In genomic region chr10:17616403-17617030, GRCh38 we compare ENCODE assay signal across 8 cellular contexts. TPM values are rescaled to one million over a fixed set of nuclear protein-coding genes. Genes with fewer than 3 reads are reported as not detected.
DNase-seq lines count a peak whose midpoint lies in the region; ATAC-seq and TF ChIP-seq lines count a peak whose summit lies in the region.

No MANE protein-coding gene starts in this region.

- no peak for TF ChIP-seq EP300 in sigmoid colon (IDR thresholded peaks at IDR 0.05)

- H3K27ac Mint-ChIP-seq in brain, result no peak overlapping the region

- H3K4me1 Mint-ChIP-seq in brain, result peaks cover 4% of the 10 kb centered on the region

- WGBS in sigmoid colon, 2 donors, result 1 to 3% methylated on average over 48 of the region's 48 CpGs

- no peaks in the 10 kb centered on the region for H3K36me3 Mint-ChIP-seq in brain

- peak overlapping the region; percentile 65 for H3K9ac ChIP-seq in iPS-15b (ENCODE audit: low read depth, low read length)

- no peak for TF ChIP-seq CTCF in brain (conservative IDR thresholded peaks at IDR 0.05)
- no peak for TF ChIP-seq CTCF in sigmoid colon (IDR thresholded peaks at IDR 0.05)

- H3K27ac ChIP-seq in sigmoid colon, result peak overlapping the region; percentile 96 to 98 (median 98)

- TF ChIP-seq POLR2A in sigmoid colon (IDR thresholded peaks at IDR 0.05), result no peak

- peak; percentile 9 for DNase-seq in CMK (ENCODE audit: low read depth)
- peak in 4 of 5 donors; percentile 1 to 12 (median 10) for DNase-seq in T-helper 1 cell
- DNase-seq in sigmoid colon, result peak; percentile 90
- DNase-seq in OCI-M2 (lab: John Stamatoyannopoulos, UW; ENCODE audit: unreplicated experiment), result no peak

- peak overlapping the region; percentile 65 to 82 (median 76) for H3K4me3 Mint-ChIP-seq in brain

- ATAC-seq in GM19455 (IDR thresholded peaks at IDR 0.05; ENCODE audit: unreplicated experiment) (peak; percentile 38), HG03469 (IDR thresholded peaks at IDR 0.05; ENCODE audit: unreplicated experiment) (peak; percentile 14)

- intact Hi-C loops in sigmoid colon (cut with DNase I), result loop anchor here (1.0 kb wide), 1 partner anchor 28 kb away; the partner anchor contains the start of gene STAM

- H3K9me3 Mint-ChIP-seq in brain, result no peaks in the 10 kb centered on the region

- H3K4me3 ChIP-seq in iPS-15b (ENCODE audit: low read depth, low read length), result peak overlapping the region; percentile 66
- H3K4me3 ChIP-seq in sigmoid colon, result peak overlapping the region; percentile 79 to 96 (median 88)

- H3K9me3 ChIP-seq in iPS-15b (ENCODE audit: control insufficient read depth, insufficient read depth, low read length) (no peaks in the 10 kb centered on the region), sigmoid colon (no peaks in the 10 kb centered on the region)

- no peaks in the 10 kb centered on the region for H3K4me1 ChIP-seq in iPS-15b (ENCODE audit: control insufficient read depth, insufficient read depth, low read length)
- peaks cover 0 to 14% (median 5%) of the 10 kb centered on the region in 4 donors for H3K4me1 ChIP-seq in sigmoid colon

- H3K27me3 ChIP-seq in iPS-15b (ENCODE audit: control insufficient read depth, insufficient read depth, low read length) (no peaks in the 10 kb centered on the region), sigmoid colon (no peaks in the 10 kb centered on the region)

- H3K27me3 Mint-ChIP-seq in brain, result peaks cover 21% of the 10 kb centered on the region

- H3K36me3 ChIP-seq in iPS-15b (ENCODE audit: control insufficient read depth, insufficient read depth, low read length) (no peaks in the 10 kb centered on the region), sigmoid colon (no peaks in the 10 kb centered on the region)

RNA-seq across cellular contexts. Expression of gene HACD1, which starts 0.7 kb away (rescaled TPM):
- polyA plus RNA-seq in brain (ENCODE audit: insufficient read depth, low read depth, low replicate concordance), result 4.9 TPM
- 10 to 100 TPM; 45.1 to 85.3 (median 79.0) TPM for total RNA-seq in sigmoid colon
- 1 to 10 TPM in 2 of 3 donors, not detected in 1; 3.0 to 3.2 TPM for polyA plus RNA-seq in sigmoid colon

RNA-seq across cellular contexts. Expression of gene STAM, which starts 27.4 kb away (rescaled TPM):
- polyA plus RNA-seq in brain (ENCODE audit: insufficient read depth, low read depth, low replicate concordance) (25.1 TPM), sigmoid colon (1 to 10 TPM; 5.4 to 8.9 (median 8.6) TPM)
- total RNA-seq in sigmoid colon, result 10 to 100 TPM; 13.7 to 19.3 (median 16.8) TPM
